Comparison of ENCODE assay signal across 16 cellular contexts in genomic region chr3:4800595-4800994, GRCh38.
"Had no signal": no experiment of that assay in that cellular context is flagged by ENCODE, and none has a peak within 500 bp of the region (broad histone marks: within the 10 kb centered on the region; RNA-seq: fewer than 3 reads in every experiment).

No MANE protein-coding gene starts in this region.

- H3K9me3 Mint-ChIP-seq: activated T-cell treated with anti-CD3 and anti-CD28 coated beads, Interleukin-2, amount 50 U/mL, for 4 hours had no signal

- H3K4me3 ChIP-seq: gastroesophageal sphincter had no signal

- H3K4me3 Mint-ChIP-seq: activated T-cell treated with anti-CD3 and anti-CD28 coated beads, Interleukin-2, amount 50 U/mL, for 4 hours; naive B cell had no signal

- H3K27me3 ChIP-seq: gastroesophageal sphincter had no signal

- ATAC-seq: activated CD4-positive, CD25-positive, alpha-beta regulatory T cell treated with anti-CD3 and anti-CD28 coated beads, Interleukin-2, amount 50 U/mL, for 24 hours; activated T-cell treated with anti-CD3 and anti-CD28 coated beads, Interleukin-2, amount 50 U/mL, for 4 hours; gastroesophageal sphincter; left colon; stimulated activated naive CD8-positive, alpha-beta T cell treated with anti-CD3 and anti-CD28 coated beads, Interleukin-15, Interleukin-2, amounts not matched to agents 100 U/mL and 50 U/mL, for 24 hours had no signal

- H3K27me3 Mint-ChIP-seq: naive B cell had no signal

- DNase-seq: activated CD4-positive, alpha-beta T cell treated with anti-CD3 and anti-CD28 coated beads, Interleukin-2, amount 50 U/mL, for 4 hours; activated gamma-delta T cell treated with Interleukin-2 at 50 U/mL for 16 hours; activated T-cell treated with anti-CD3 and anti-CD28 coated beads, Interleukin-2, amount 50 U/mL, for 4 hours; aorta; left colon; naive B cell; posterior cingulate gyrus; retina; stimulated activated CD4-positive, alpha-beta T cell treated with anti-CD3 and anti-CD28 coated beads, Interleukin-15, amount 100 ng/mL, for 24 hours; stimulated activated CD4-positive, alpha-beta T cell treated with anti-CD3 and anti-CD28 coated beads, Interleukin-4, amount 100 ng/mL, for 24 hours; stimulated activated naive CD8-positive, alpha-beta T cell treated with anti-CD3 and anti-CD28 coated beads, Interleukin-15, Interleukin-2, amounts not matched to agents 100 U/mL and 50 U/mL, for 24 hours; SW 1271; T1000; trophoblast cell had no signal
